ENCODE assay signal across 16 cellular contexts in the genomic region with DNA sequence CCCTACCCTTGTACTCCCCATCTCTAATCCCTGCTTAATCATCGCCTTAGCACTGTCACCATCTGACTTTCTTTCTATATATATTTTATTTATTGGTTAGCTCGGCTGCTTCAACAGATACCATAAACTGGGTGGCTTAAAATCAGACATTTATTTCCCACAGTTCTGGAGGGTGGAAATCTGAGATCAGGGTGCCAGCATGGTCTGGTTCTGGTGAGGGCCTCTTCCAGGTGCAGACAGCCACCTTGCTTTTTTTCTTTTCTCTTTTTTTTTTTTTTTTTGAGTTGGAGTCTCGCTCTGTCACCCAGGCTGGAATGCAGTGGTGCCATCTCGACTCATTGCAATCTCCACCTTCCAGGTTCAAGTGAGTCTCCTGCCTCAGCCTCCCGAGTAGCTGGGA.
DNase-seq lines count a peak whose midpoint lies in the region; ATAC-seq and TF ChIP-seq lines count a peak whose summit lies in the region.
"Had no signal": no experiment of that assay in that cellular context is flagged by ENCODE, and none has a peak within 500 bp of the region (broad histone marks: within the 10 kb centered on the region; RNA-seq: fewer than 3 reads in every experiment).

No MANE protein-coding gene starts in this region.

- no peaks in the 10 kb centered on the region for H3K9me3 ChIP-seq in left ventricle myocardium inferior (replicated peaks)
- no peaks in the 10 kb centered on the region for H3K9me3 ChIP-seq in heart right ventricle
- H3K9me3 ChIP-seq in vagina, result no peaks in the 10 kb centered on the region
- H3K9me3 ChIP-seq: HAP-1 had no signal

- DNase-seq in left ventricle myocardium inferior, result no peak
- no peak for DNase-seq in heart right ventricle
- peak; percentile 55 for DNase-seq in NCI-H82 treated with DMSO at 0.1 percent for 48 hours (lab: John Stamatoyannopoulos, UW; ENCODE audit: unreplicated experiment)
- no peak for DNase-seq in nephron progenitor cell
- DNase-seq in vagina (ENCODE audit: extremely low spot score in 2 of 2), result no peak
- no peak for DNase-seq in chondrocyte (ENCODE audit: low spot score)
- DNase-seq in LoVo (ENCODE audit: low spot score), result no peak
- no peak for DNase-seq in activated CD4-positive, alpha-beta T cell treated with anti-CD3 and anti-CD28 coated beads, Interleukin-2, amount 50 U/mL, for 48 hours
- DNase-seq: C1 segment of cervical spinal cord; CD4-positive, alpha-beta T cell; DMS153; DMS79 treated with DMSO at 0.1 percent for 48 hours; EL had no signal

- TF ChIP-seq CTCF in left ventricle myocardium inferior (IDR thresholded peaks at IDR 0.05; ENCODE audit: borderline replicate concordance) (no peak), heart right ventricle (IDR thresholded peaks at IDR 0.05) (no peak), nephron progenitor cell (IDR thresholded peaks at IDR 0.05) (no peak), vagina (IDR thresholded peaks at IDR 0.05) (no peak), chondrocyte (IDR thresholded peaks at IDR 0.05) (no peak)

- H3K27ac Mint-ChIP-seq in nephron progenitor cell (peak overlapping the region; percentile 84), chondrocyte (ENCODE audit: unreplicated experiment) (no peak overlapping the region)
- H3K27ac Mint-ChIP-seq: B cell; CD4-positive, alpha-beta T cell had no signal

- H3K27me3 Mint-ChIP-seq in nephron progenitor cell (ENCODE audit: low read depth, poor library complexity), result peaks cover 8% of the 10 kb centered on the region
- H3K27me3 Mint-ChIP-seq in chondrocyte (ENCODE audit: low read depth), result peaks cover 15% of the 10 kb centered on the region
- H3K27me3 Mint-ChIP-seq: B cell; CD4-positive, alpha-beta T cell had no signal

- peak overlapping the region; percentile 16 for H3K27ac ChIP-seq in left ventricle myocardium inferior (replicated peaks)
- peak overlapping the region in 1 of 10 donors; percentile 29 for H3K27ac ChIP-seq in heart right ventricle
- peak overlapping the region; percentile 85 for H3K27ac ChIP-seq in vagina

- intact Hi-C loops in left ventricle myocardium inferior (cut with micrococcal nuclease) (no loop called here), heart right ventricle (cut with DNase I) (loop anchor here in 3 of 10 donors (5.0 to 10.0 kb wide), 3 partner anchors 442 to 455 kb away; no protein-coding TSS in a partner anchor), vagina (cut with DNase I) (no loop called here)

- no peaks in the 10 kb centered on the region for H3K36me3 ChIP-seq in left ventricle myocardium inferior
- H3K36me3 ChIP-seq in heart right ventricle, result no peaks in the 10 kb centered on the region
- no peaks in the 10 kb centered on the region for H3K36me3 ChIP-seq in vagina
- H3K36me3 ChIP-seq: HAP-1 had no signal

- H3K9me3 Mint-ChIP-seq in nephron progenitor cell, result no peaks in the 10 kb centered on the region
- H3K9me3 Mint-ChIP-seq in chondrocyte (ENCODE audit: low read depth), result no peaks in the 10 kb centered on the region
- H3K9me3 Mint-ChIP-seq: CD4-positive, alpha-beta T cell had no signal

- 94 to 95% methylated on average over 5 of the region's 5 CpGs for WGBS in heart right ventricle, 2 donors

- H3K27me3 ChIP-seq in left ventricle myocardium inferior (ENCODE audit: low read depth) (peaks cover 18% of the 10 kb centered on the region), heart right ventricle (peaks cover 0 to 8% (median 0%) of the 10 kb centered on the region in 7 donors), vagina (no peaks in the 10 kb centered on the region)

- ATAC-seq in heart right ventricle, result no peak
- ATAC-seq: HepG2 had no signal

- H3K36me3 Mint-ChIP-seq in nephron progenitor cell (ENCODE audit: low read depth), result no peaks in the 10 kb centered on the region
- H3K36me3 Mint-ChIP-seq in chondrocyte (ENCODE audit: low read depth), result no peaks in the 10 kb centered on the region

- TF ChIP-seq POLR2A in vagina (IDR thresholded peaks at IDR 0.05), result no peak

- peaks cover 4% of the 10 kb centered on the region for H3K4me1 ChIP-seq in left ventricle myocardium inferior
- peaks cover 0 to 19% (median 0%) of the 10 kb centered on the region in 9 donors for H3K4me1 ChIP-seq in heart right ventricle
- peaks cover 13% of the 10 kb centered on the region for H3K4me1 ChIP-seq in vagina
- H3K4me1 ChIP-seq: HAP-1 had no signal

- no peak overlapping the region for H3K4me3 Mint-ChIP-seq in nephron progenitor cell
- H3K4me3 Mint-ChIP-seq in chondrocyte (ENCODE audit: unreplicated experiment), result no peak overlapping the region
- H3K4me3 Mint-ChIP-seq: B cell; CD4-positive, alpha-beta T cell had no signal

- peaks cover 17% of the 10 kb centered on the region for H3K4me1 Mint-ChIP-seq in nephron progenitor cell
- H3K4me1 Mint-ChIP-seq in chondrocyte (ENCODE audit: low read depth), result no peaks in the 10 kb centered on the region

- H3K4me3 ChIP-seq in left ventricle myocardium inferior, result no peak overlapping the region
- H3K4me3 ChIP-seq in heart right ventricle, result no peak overlapping the region
- no peak overlapping the region for H3K4me3 ChIP-seq in vagina
- H3K4me3 ChIP-seq: HAP-1 had no signal
